In genomic region chr10:111539246-111539645, GRCh38 we compare ENCODE assay signal across 29 cellular contexts.
"Had no signal": no experiment of that assay in that cellular context is flagged by ENCODE, and none has a peak within 500 bp of the region (broad histone marks: within the 10 kb centered on the region; RNA-seq: fewer than 3 reads in every experiment).

No MANE protein-coding gene starts in this region.

- H3K4me3 ChIP-seq: ascending aorta, breast epithelium, cardiac muscle cell, esophagus muscularis mucosa, gastroesophageal sphincter, heart right ventricle had no signal

- H3K36me3 ChIP-seq: ascending aorta, breast epithelium, cardiac muscle cell, esophagus muscularis mucosa, gastroesophageal sphincter, heart right ventricle had no signal

- DNase-seq: activated CD4-positive, alpha-beta memory T cell treated with anti-CD3 and anti-CD28 coated beads, Interleukin-2, amount 10 ng/mL, durations not matched to agents 7 days and 5 days; activated CD4-positive, alpha-beta T cell treated with anti-CD3 and anti-CD28 coated beads for 1 hour; activated CD4-positive, alpha-beta T cell treated with anti-CD3 and anti-CD28 coated beads for 4 hours; activated CD4-positive, alpha-beta T cell treated with anti-CD3 and anti-CD28 coated beads, Interleukin-2, amount 10 ng/mL, durations not matched to agents 7 days and 5 days; activated CD4-positive, alpha-beta T cell treated with anti-CD3 and anti-CD28 coated beads, Interleukin-2, amount 50 U/mL, for 4 hours; activated CD8-positive, alpha-beta memory T cell treated with anti-CD3 and anti-CD28 coated beads, Interleukin-2, amount 50 U/mL, for 48 hours; activated gamma-delta T cell; activated naive CD4-positive, alpha-beta T cell; activated naive CD4-positive, alpha-beta T cell treated with anti-CD3 and anti-CD28 coated beads, Interleukin-2, amount 10 ng/mL, durations not matched to agents 7 days and 5 days; activated naive CD8-positive, alpha-beta T cell treated with anti-CD3 and anti-CD28 coated beads, Interleukin-2, amount 10 ng/mL, durations not matched to agents 7 days and 5 days; activated T-cell treated with anti-CD3 and anti-CD28 coated beads for 4 hours; activated T-cell treated with anti-CD3 and anti-CD28 coated beads, Interleukin-2, amount 50 U/mL, for 24 hours; activated T-cell treated with anti-CD3 and anti-CD28 coated beads, Interleukin-2, amount 50 U/mL, for 72 hours; central memory CD4-positive, alpha-beta T cell; cortex of kidney; dermis blood vessel endothelial cell; effector CD4-positive, alpha-beta T cell; effector memory CD8-positive, alpha-beta T cell; erythroblast; foreskin melanocyte; heart right ventricle; T-helper 1 cell; T-helper 17 cell; T1000 had no signal

- H3K27ac ChIP-seq: ascending aorta, breast epithelium, cardiac muscle cell, esophagus muscularis mucosa, gastroesophageal sphincter, heart right ventricle had no signal

- H3K9me3 ChIP-seq: ascending aorta, breast epithelium, esophagus muscularis mucosa, gastroesophageal sphincter, heart right ventricle had no signal

- H3K27me3 ChIP-seq: ascending aorta, breast epithelium, cardiac muscle cell, esophagus muscularis mucosa, gastroesophageal sphincter had no signal
